8 cellular contexts compared by ENCODE assay signal in genomic region chr4:182969651-182970279, GRCh38. TPM values are rescaled to one million over a fixed set of nuclear protein-coding genes. Genes with fewer than 3 reads are reported as not detected.
DNase-seq lines count a peak whose midpoint lies in the region; ATAC-seq and TF ChIP-seq lines count a peak whose summit lies in the region.

No MANE protein-coding gene starts in this region.

- in situ Hi-C loops in mammary epithelial cell (cut with MboI; ENCODE audit: low sequenced_read_pairs in 2 of 2), result no loop called here

- H3K4me1 ChIP-seq in mammary epithelial cell (ENCODE audit: insufficient read depth, low read length) (peaks cover 1% of the 10 kb centered on the region), smooth muscle cell (ENCODE audit: low read depth) (no peaks in the 10 kb centered on the region)

- H3K36me3 ChIP-seq in mammary epithelial cell (ENCODE audit: insufficient read depth, low read length) (no peaks in the 10 kb centered on the region), smooth muscle cell (ENCODE audit: low read depth) (no peaks in the 10 kb centered on the region)

- H3K27ac ChIP-seq in mammary epithelial cell (ENCODE audit: insufficient read depth, low read depth, low read length) (no peak overlapping the region), smooth muscle cell (ENCODE audit: low read depth) (no peak overlapping the region)

- ATAC-seq in HG02885 (IDR thresholded peaks at IDR 0.05; ENCODE audit: poor library complexity, unreplicated experiment), result peak; percentile 65
- no peak for ATAC-seq in activated CD4-positive, CD25-positive, alpha-beta regulatory T cell treated with anti-CD3 and anti-CD28 coated beads, Interleukin-2, amount 50 U/mL, for 24 hours

- H3K79me2 ChIP-seq in mammary epithelial cell (ENCODE audit: insufficient read depth, low read length) (no peaks in the 10 kb centered on the region), smooth muscle cell (ENCODE audit: low read depth) (no peaks in the 10 kb centered on the region)

- H3K9ac ChIP-seq in mammary epithelial cell (ENCODE audit: insufficient read depth, low read length) (no peak overlapping the region), smooth muscle cell (ENCODE audit: low read depth) (no peak overlapping the region)

- H4K20me1 ChIP-seq in mammary epithelial cell (ENCODE audit: insufficient read depth, low read length), result no peaks in the 10 kb centered on the region
- no peaks in the 10 kb centered on the region for H4K20me1 ChIP-seq in smooth muscle cell (ENCODE audit: low read depth)

- dilution Hi-C loops in mammary epithelial cell (cut with HindIII; ENCODE audit: low sequenced_read_pairs), result no loop called here

- CTCF ChIA-PET in mammary epithelial cell (lab: Charles Lee; ENCODE audit: low non-redundant PET) (no interaction called here), MCF 10A (lab: Yijun Ruan, JAX) (interaction anchor here (0.6 to 1.2 kb wide), 3 partner anchors 15 to 104 kb away, joined by 4 to 6 read pairs (median 6); no protein-coding TSS in a partner anchor)

- H3K4me3 Mint-ChIP-seq in MCF 10A (ENCODE audit: unreplicated experiment), result no peak overlapping the region
- no peak overlapping the region for H3K4me3 Mint-ChIP-seq in activated CD4-positive, alpha-beta T cell treated with anti-CD3 and anti-CD28 coated beads, Interleukin-2, amount 10 ng/mL, durations not matched to agents 24 days and 14 days

- H3K4me3 ChIP-seq in mammary epithelial cell (replicated peaks in 1 of 3; ENCODE audit: insufficient read depth in 1 of 3, low read depth in 2 of 3, low read length in 3 of 3) (no peak overlapping the region), smooth muscle cell (no peak overlapping the region)

- H3K27me3 Mint-ChIP-seq in MCF 10A (ENCODE audit: insufficient read depth, unreplicated experiment), result no peaks in the 10 kb centered on the region
- H3K27me3 Mint-ChIP-seq in activated CD4-positive, alpha-beta T cell treated with anti-CD3 and anti-CD28 coated beads, Interleukin-2, amount 10 ng/mL, durations not matched to agents 24 days and 14 days, result peaks cover 29% of the 10 kb centered on the region

- no peak for TF ChIP-seq CTCF in mammary epithelial cell (conservative IDR thresholded peaks at IDR 0.05 in 1 of 2, IDR thresholded peaks at IDR 0.05 in 1 of 2; ENCODE audit: extremely low read depth in 1 of 2, insufficient read depth in 1 of 2, low read depth in 1 of 2, low read length in 2 of 2)
- TF ChIP-seq CTCF in MCF 10A (IDR thresholded peaks at IDR 0.05; ENCODE audit: unreplicated experiment), result no peak
- TF ChIP-seq CTCF in smooth muscle cell (IDR thresholded peaks at IDR 0.05; ENCODE audit: borderline replicate concordance, insufficient read depth, poor library complexity, severe bottlenecking), result no peak

- H2AFZ ChIP-seq in mammary epithelial cell (ENCODE audit: low read depth, low read length) (peak overlapping the region; percentile 51), smooth muscle cell (ENCODE audit: low read depth) (no peak overlapping the region)

- H3K4me2 ChIP-seq in mammary epithelial cell (ENCODE audit: insufficient read depth, low read depth, low read length) (no peak overlapping the region), smooth muscle cell (no peak overlapping the region)

- 80% methylated on average over 8 of the region's 9 CpGs for WGBS in mammary epithelial cell (ENCODE audit: low coverage, missing lambda C conversion rate)
- WGBS in smooth muscle cell (ENCODE audit: low lambda C conversion rate), result 93% methylated on average over 9 of the region's 9 CpGs

- H3K9me3 Mint-ChIP-seq in MCF 10A (ENCODE audit: unreplicated experiment), result no peaks in the 10 kb centered on the region
- H3K9me3 Mint-ChIP-seq in activated CD4-positive, alpha-beta T cell treated with anti-CD3 and anti-CD28 coated beads, Interleukin-2, amount 10 ng/mL, durations not matched to agents 24 days and 14 days, result no peaks in the 10 kb centered on the region

- no peak for DNase-seq in mammary epithelial cell
- DNase-seq in MCF 10A (ENCODE audit: unreplicated experiment), result no peak
- peak; percentile 28 for DNase-seq in NCI-H2029 treated with DMSO at 0.1 percent for 48 hours (lab: John Stamatoyannopoulos, UW)
- DNase-seq in NCI-H446 treated with DMSO at 0.1 percent for 48 hours (lab: John Stamatoyannopoulos, UW), result no peak
- no peak for DNase-seq in activated CD4-positive, alpha-beta T cell treated with anti-CD3 and anti-CD28 coated beads, Interleukin-2, amount 10 ng/mL, durations not matched to agents 24 days and 14 days
- DNase-seq in smooth muscle cell (lab: John Stamatoyannopoulos, UW; ENCODE audit: unreplicated experiment), result no peak

- H3K36me3 Mint-ChIP-seq in MCF 10A (ENCODE audit: insufficient read depth, unreplicated experiment), result no peaks in the 10 kb centered on the region
- H3K36me3 Mint-ChIP-seq in activated CD4-positive, alpha-beta T cell treated with anti-CD3 and anti-CD28 coated beads, Interleukin-2, amount 10 ng/mL, durations not matched to agents 24 days and 14 days (ENCODE audit: low read depth), result no peaks in the 10 kb centered on the region

- BruUV-seq in mammary epithelial cell (replicated peaks; lab: Mats Ljungman, UMichigan), result no TSS peak
- BruUV-seq in MCF 10A (replicated peaks; lab: Mats Ljungman, UMichigan), result no TSS peak

- POLR2A ChIA-PET in MCF 10A (lab: Yijun Ruan, JAX), result no interaction called here

- intact Hi-C loops in mammary epithelial cell (cut with micrococcal nuclease) (no loop called here), MCF 10A (cut with micrococcal nuclease) (no loop called here)
- intact Hi-C loops in activated CD4-positive, alpha-beta T cell treated with anti-CD3 and anti-CD28 coated beads, Interleukin-2, amount 10 ng/mL, durations not matched to agents 24 days and 14 days (cut with micrococcal nuclease), result no loop called here

- peaks cover 19% of the 10 kb centered on the region for H3K4me1 Mint-ChIP-seq in MCF 10A (ENCODE audit: insufficient read depth, unreplicated experiment)
- no peaks in the 10 kb centered on the region for H3K4me1 Mint-ChIP-seq in activated CD4-positive, alpha-beta T cell treated with anti-CD3 and anti-CD28 coated beads, Interleukin-2, amount 10 ng/mL, durations not matched to agents 24 days and 14 days

- H3F3A ChIP-seq in smooth muscle cell (ENCODE audit: low read depth), result no peaks in the 10 kb centered on the region

- H3K27me3 ChIP-seq in mammary epithelial cell (ENCODE audit: insufficient read depth, low read length) (no peaks in the 10 kb centered on the region), smooth muscle cell (ENCODE audit: low read depth) (no peaks in the 10 kb centered on the region)

- no peaks in the 10 kb centered on the region for H3K9me3 ChIP-seq in mammary epithelial cell (replicated peaks; ENCODE audit: insufficient read depth, low read length)
- H3K9me3 ChIP-seq in smooth muscle cell (replicated peaks; ENCODE audit: low read depth), result no peaks in the 10 kb centered on the region

- no peak overlapping the region for H3K27ac Mint-ChIP-seq in MCF 10A (ENCODE audit: low read depth, unreplicated experiment)
- no peak overlapping the region for H3K27ac Mint-ChIP-seq in activated CD4-positive, alpha-beta T cell treated with anti-CD3 and anti-CD28 coated beads, Interleukin-2, amount 10 ng/mL, durations not matched to agents 24 days and 14 days

RNA-seq across cellular contexts. Expression of gene DCTD, which starts 52.6 kb away (rescaled TPM):
- total RNA-seq in mammary epithelial cell (100 to 1,000 TPM in 1 of 2 donors, 10 to 100 TPM in 1; 71.3 to 121 TPM), MCF 10A (2022) (168 and 180 TPM in 2 replicates), smooth muscle cell (62.5 and 85.3 TPM in 2 replicates)
- polyA plus RNA-seq in mammary epithelial cell (105 TPM), smooth muscle cell (69.2 and 84.4 TPM in 2 replicates)
- polyA minus RNA-seq in mammary epithelial cell, result 163 TPM
- 125 and 129 TPM in 2 replicates for total RNA-seq in activated CD4-positive, alpha-beta T cell treated with anti-CD3 and anti-CD28 coated beads, Interleukin-2, amount 10 ng/mL, durations not matched to agents 24 days and 14 days
